1 cellular context compared by ENCODE assay signal in genomic region chr16:84755004-84755672, GRCh38.
TF ChIP-seq lines count a peak whose summit lies in the region.

No MANE protein-coding gene starts in this region.

TF ChIP-seq in IMR-90, 13 proteins besides CTCF, POLR2A, EP300 and RAD21:
- no peak for TF ChIP-seq RFX5 (IDR thresholded peaks at IDR 0.05; ENCODE audit: low read depth, low read length)
- TF ChIP-seq MAFK (IDR thresholded peaks at IDR 0.05; ENCODE audit: low read depth, low read length) = no peak
- TF ChIP-seq USF2 (IDR thresholded peaks at IDR 0.05; ENCODE audit: low read depth, low read length) = no peak
- TF ChIP-seq FOS (IDR thresholded peaks at IDR 0.05; ENCODE audit: low read depth, low read length) = no peak
- no peak for TF ChIP-seq NFE2L2 (IDR thresholded peaks at IDR 0.05; ENCODE audit: low read depth, low read length)
- TF ChIP-seq ELK1 (IDR thresholded peaks at IDR 0.05; ENCODE audit: borderline replicate concordance, low read depth, low read length) = no peak
- no peak for TF ChIP-seq CEBPB (IDR thresholded peaks at IDR 0.05; ENCODE audit: low read depth, low read length)
- TF ChIP-seq MXI1 (IDR thresholded peaks at IDR 0.05; ENCODE audit: borderline replicate concordance, low read depth, low read length) = no peak
TF ChIP-seq in IMR-90: peak in this region for 0.
